ENCODE assay signal across 33 cellular contexts in genomic region chr7:87785368-87785995, GRCh38.
"Had no signal": no experiment of that assay in that cellular context is flagged by ENCODE, and none has a peak within 500 bp of the region (broad histone marks: within the 10 kb centered on the region; RNA-seq: fewer than 3 reads in every experiment).

No MANE protein-coding gene starts in this region.

- H3K27me3 ChIP-seq: gastrocnemius medialis, pancreas, vagina had no signal

- H3K36me3 ChIP-seq: gastrocnemius medialis, left ventricle myocardium inferior, pancreas, vagina had no signal

- H3K36me3 Mint-ChIP-seq: WTC11 had no signal

- H3K4me3 ChIP-seq: gastrocnemius medialis, left ventricle myocardium inferior, lung, pancreas, psoas muscle, smooth muscle cell, vagina had no signal

- H3K9me3 Mint-ChIP-seq: activated CD4-positive, alpha-beta memory T cell treated with anti-CD3 and anti-CD28 coated beads, Interleukin-2, amount 10 ng/mL, durations not matched to agents 7 days and 5 days; activated CD4-positive, alpha-beta T cell treated with anti-CD3 and anti-CD28 coated beads, Interleukin-2, amount 10 ng/mL, durations not matched to agents 7 days and 5 days; activated T-cell treated with anti-CD3 and anti-CD28 coated beads, Interleukin-2, amount 50 U/mL, for 24 hours; central memory CD8-positive, alpha-beta T cell; nephron; T-helper 1 cell treated with Interleukin-12 subunit alpha and Interleukin-12 subunit beta and Interleukin-4 antibody, amounts not matched to agents 30 μg/mL and 1 μg/mL, for 36 hours; WTC11 had no signal

- H3K4me2 ChIP-seq: smooth muscle cell had no signal

- H3K4me1 Mint-ChIP-seq: activated CD4-positive, alpha-beta memory T cell treated with anti-CD3 and anti-CD28 coated beads, Interleukin-2, amount 10 ng/mL, durations not matched to agents 7 days and 5 days; activated CD4-positive, alpha-beta T cell treated with anti-CD3 and anti-CD28 coated beads, Interleukin-2, amount 10 ng/mL, durations not matched to agents 7 days and 5 days; central memory CD8-positive, alpha-beta T cell; nephron; WTC11 had no signal

- H3K27ac ChIP-seq: gastrocnemius medialis, left ventricle myocardium inferior, pancreas, psoas muscle, vagina had no signal

- FAIRE-seq: bronchial epithelial cell, colon, endometrium, pancreas had no signal

- H3K9me3 ChIP-seq: gastrocnemius medialis, left ventricle myocardium inferior, pancreas, psoas muscle, vagina had no signal

- H3K27ac Mint-ChIP-seq: activated CD4-positive, alpha-beta memory T cell treated with anti-CD3 and anti-CD28 coated beads, Interleukin-2, amount 10 ng/mL, durations not matched to agents 7 days and 5 days; activated CD4-positive, alpha-beta T cell treated with anti-CD3 and anti-CD28 coated beads, Interleukin-2, amount 10 ng/mL, durations not matched to agents 7 days and 5 days; activated T-cell treated with anti-CD3 and anti-CD28 coated beads, Interleukin-2, amount 50 U/mL, for 24 hours; nephron; T-helper 1 cell treated with Interleukin-12 subunit alpha and Interleukin-12 subunit beta and Interleukin-4 antibody, amounts not matched to agents 30 μg/mL and 1 μg/mL, for 36 hours; WTC11 had no signal

- H3K4me3 Mint-ChIP-seq: activated CD4-positive, alpha-beta memory T cell treated with anti-CD3 and anti-CD28 coated beads, Interleukin-2, amount 10 ng/mL, durations not matched to agents 7 days and 5 days; activated CD4-positive, alpha-beta T cell treated with anti-CD3 and anti-CD28 coated beads, Interleukin-2, amount 10 ng/mL, durations not matched to agents 7 days and 5 days; activated T-cell treated with anti-CD3 and anti-CD28 coated beads, Interleukin-2, amount 50 U/mL, for 24 hours; central memory CD8-positive, alpha-beta T cell; nephron; T-helper 1 cell treated with Interleukin-12 subunit alpha and Interleukin-12 subunit beta and Interleukin-4 antibody, amounts not matched to agents 30 μg/mL and 1 μg/mL, for 36 hours; WTC11 had no signal

- DNase-seq: activated CD4-positive, alpha-beta memory T cell treated with anti-CD3 and anti-CD28 coated beads, Interleukin-2, amount 10 ng/mL, durations not matched to agents 7 days and 5 days; activated CD4-positive, alpha-beta T cell treated with anti-CD3 and anti-CD28 coated beads for 1 hour; activated CD4-positive, alpha-beta T cell treated with anti-CD3 and anti-CD28 coated beads, Interleukin-2, amount 10 ng/mL, durations not matched to agents 7 days and 5 days; activated CD8-positive, alpha-beta memory T cell treated with anti-CD3 and anti-CD28 coated beads, Interleukin-2, amount 50 U/mL, for 48 hours; activated gamma-delta T cell; activated naive CD4-positive, alpha-beta T cell treated with anti-CD3 and anti-CD28 coated beads, Interleukin-2, amount 50 U/mL, for 16 hours; activated T-cell treated with anti-CD3 and anti-CD28 coated beads, Interleukin-2, amount 50 U/mL, for 24 hours; dermis blood vessel endothelial cell; effector CD4-positive, alpha-beta T cell; gastrocnemius medialis; glutamatergic neuron; islet precursor cell; left ventricle myocardium inferior; mesendoderm; nucleus accumbens; pancreas; psoas muscle; stimulated activated CD4-positive, alpha-beta T cell treated with anti-CD3 and anti-CD28 coated beads, Interleukin-1b, Interleukin-23, amount 100 ng/mL, for 48 hours; stimulated activated CD4-positive, alpha-beta T cell treated with anti-CD3 and anti-CD28 coated beads, Interleukin-4, amount 100 ng/mL, for 4 hours; stimulated activated CD8-positive, alpha-beta memory T cell treated with anti-CD3 and anti-CD28 coated beads, Interleukin-4, amount 100 ng/mL, for 48 hours; stimulated activated naive CD4-positive, alpha-beta T cell; SW 1271; trophoblast cell had no signal

- H3K4me1 ChIP-seq: gastrocnemius medialis, left ventricle myocardium inferior, pancreas, psoas muscle, vagina had no signal

- ATAC-seq: gastrocnemius medialis, pancreas, psoas muscle had no signal
